In the genomic region with DNA sequence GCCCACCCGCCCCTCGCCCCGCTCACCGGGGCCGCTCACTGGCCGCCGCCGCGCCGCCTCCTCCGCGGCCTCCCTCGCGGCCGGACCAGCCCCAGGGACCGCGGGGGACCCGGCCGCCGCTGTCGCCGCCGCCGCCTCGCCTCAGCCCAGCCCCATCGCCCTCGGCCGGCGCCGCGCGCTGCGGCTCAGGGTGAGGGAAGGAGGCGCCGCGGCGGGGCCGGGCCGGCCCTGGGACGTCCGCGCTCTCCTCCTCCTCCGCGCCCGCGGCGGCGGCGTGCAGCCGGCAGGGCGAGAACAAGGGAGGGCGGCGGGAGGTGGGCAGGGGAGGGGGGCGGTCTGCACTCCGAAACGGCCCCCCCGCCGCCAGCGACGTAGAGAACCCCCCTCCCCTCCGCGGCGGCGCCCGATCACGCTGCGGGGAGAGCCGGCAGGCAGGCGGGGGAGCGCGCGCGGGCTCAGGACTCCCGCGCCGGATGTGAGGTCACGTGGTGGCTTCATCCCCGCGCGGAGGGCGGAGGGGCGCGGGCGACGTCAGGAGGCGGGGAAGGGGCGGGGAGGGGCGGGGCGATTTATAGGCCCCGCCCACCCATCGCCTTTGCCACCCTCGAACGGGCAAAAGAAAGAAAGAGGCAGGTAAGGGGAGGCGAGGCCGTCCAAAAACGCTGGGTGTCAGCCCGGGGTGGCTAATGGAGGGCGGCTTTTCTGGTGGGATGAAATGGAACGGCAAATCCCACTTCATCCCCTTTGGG, we compare ENCODE assay signal across 8 cellular contexts. TPM values are rescaled to one million over a fixed set of nuclear protein-coding genes. Genes with fewer than 3 reads are reported as not detected.
A peak's percentile ranks its signal among the peaks of the same experiment; 100 is the strongest.
DNase-seq lines count a peak whose midpoint lies in the region; ATAC-seq, FAIRE-seq and TF ChIP-seq lines count a peak whose summit lies in the region.

TSS of gene ATP13A3 (minus strand) at position 463 of the 749 bp plus-strand sequence. CDS start 24,812 bp downstream, outside the sequence.

- H3K4me1 ChIP-seq in OCI-LY3 (ENCODE audit: low read length) (peaks cover 59% of the 10 kb centered on the region), endothelial cell of umbilical vein (ENCODE audit: control insufficient read depth, extremely low read depth, insufficient read depth, low read length) (peaks cover 28% of the 10 kb centered on the region)

- peaks cover 49% of the 10 kb centered on the region for H3K79me2 ChIP-seq in OCI-LY3 (ENCODE audit: low read length)
- H3K79me2 ChIP-seq in endothelial cell of umbilical vein (ENCODE audit: control insufficient read depth, insufficient read depth, low read length): peaks cover 43% of the 10 kb centered on the region

- intact Hi-C loops in Calu3 (cut with micrococcal nuclease; ENCODE audit: unreplicated experiment) (loop anchor here (5.0 kb wide), 1 partner anchor 36 kb away; no protein-coding TSS in a partner anchor), endothelial cell of umbilical vein (cut with micrococcal nuclease) (loop anchor here (1.0 to 2.0 kb wide), 3 partner anchors 41 to 92 kb away; no protein-coding TSS in a partner anchor)

- H4K20me1 ChIP-seq in OCI-LY3 (ENCODE audit: insufficient read depth, low read length): peaks cover 31% of the 10 kb centered on the region
- H4K20me1 ChIP-seq in endothelial cell of umbilical vein (replicated peaks; ENCODE audit: control insufficient read depth, extremely low read depth, insufficient read depth, low read length): no peaks in the 10 kb centered on the region

- H3K36me3 ChIP-seq in OCI-LY3 (replicated peaks; ENCODE audit: low read depth, low read length) (peaks cover 19% of the 10 kb centered on the region), endothelial cell of umbilical vein (ENCODE audit: control insufficient read depth in 2 of 2, extremely low read depth in 1 of 2, insufficient read depth in 2 of 2, low read length in 2 of 2) (no peaks in the 10 kb centered on the region)

- peak within 1 kb of the TSS; percentile 80 for H3K4me3 Mint-ChIP-seq in Calu3 (ENCODE audit: low read depth, unreplicated experiment)

- BruUV-seq in Calu3 (replicated peaks; lab: Mats Ljungman, UMichigan) (no TSS peak), endothelial cell of umbilical vein (replicated peaks; lab: Mats Ljungman, UMichigan) (no TSS peak)

- H3K27me3 Mint-ChIP-seq in Calu3 (ENCODE audit: unreplicated experiment): no peaks in the 10 kb centered on the region

- H3K9me3 ChIP-seq in OCI-LY3 (ENCODE audit: insufficient read depth, low read length) (no peaks in the 10 kb centered on the region), endothelial cell of umbilical vein (replicated peaks; ENCODE audit: control insufficient read depth, insufficient read depth, low read length) (no peaks in the 10 kb centered on the region)

- POLR2A ChIA-PET in endothelial cell of umbilical vein (lab: Charles Lee): interaction anchor here (0.6 kb wide), 1 partner anchor 41 kb away, joined by 7 read pairs; no protein-coding TSS in a partner anchor

- peak within 1 kb of the TSS; percentile 60 for H3K27ac Mint-ChIP-seq in Calu3 (ENCODE audit: unreplicated experiment)

- no peaks in the 10 kb centered on the region for H3K9me3 Mint-ChIP-seq in Calu3 (ENCODE audit: low read depth, unreplicated experiment)

- peak within 1 kb of the TSS; percentile 32; the same call in 1 of the 2 replicates for H2AFZ ChIP-seq in OCI-LY3 (ENCODE audit: low read depth, low read length)
- H2AFZ ChIP-seq in endothelial cell of umbilical vein (ENCODE audit: low read depth, low read length): peak within 1 kb of the TSS; percentile 80

- CTCF ChIA-PET in Calu3 (lab: Charles Lee): interaction anchor here (0.6 to 2.1 kb wide), 3 partner anchors 14 to 107 kb away, joined by 3 to 15 read pairs (median 3); no protein-coding TSS in a partner anchor
- CTCF ChIA-PET in endothelial cell of umbilical vein (lab: Charles Lee): interaction anchor here (0.9 to 3.8 kb wide), 6 partner anchors 15 to 107 kb away, joined by 3 to 26 read pairs (median 14); no protein-coding TSS in a partner anchor

- H3K9ac ChIP-seq in OCI-LY3 (ENCODE audit: low read length) (peak within 1 kb of the TSS; percentile 90), endothelial cell of umbilical vein (replicated peaks; ENCODE audit: extremely low read depth, insufficient read depth, low read length) (peak within 1 kb of the TSS; percentile 69)

- dilution Hi-C loops in endothelial cell of umbilical vein (cut with MboI; ENCODE audit: extremely low pct_ligation_motif_present, low sequenced_read_pairs): no loop called here

- peak; percentile 70 for ATAC-seq in GM21515 (IDR thresholded peaks at IDR 0.05; ENCODE audit: unreplicated experiment)

- peak within 1 kb of the TSS; percentile 65 for H3K27ac ChIP-seq in OCI-LY3 (ENCODE audit: low read length)
- H3K27ac ChIP-seq in endothelial cell of umbilical vein (ENCODE audit: insufficient read depth, low read depth, low read length): peak within 1 kb of the TSS; percentile 62

- H3K4me1 Mint-ChIP-seq in Calu3 (ENCODE audit: low read depth, unreplicated experiment): peaks cover 45% of the 10 kb centered on the region

- H3K4me2 ChIP-seq in OCI-LY3 (ENCODE audit: low read length) (peak within 1 kb of the TSS; percentile 95), endothelial cell of umbilical vein (ENCODE audit: insufficient read depth, low read length) (peak within 1 kb of the TSS; percentile 96)

- no peaks in the 10 kb centered on the region for H3K9me1 ChIP-seq in endothelial cell of umbilical vein (replicated peaks; ENCODE audit: control insufficient read depth, extremely low read depth, insufficient read depth, low read length)

- peaks cover 56% of the 10 kb centered on the region for H3K36me3 Mint-ChIP-seq in Calu3 (ENCODE audit: insufficient read depth, unreplicated experiment)

- TF ChIP-seq CTCF in Calu3 (IDR thresholded peaks at IDR 0.05; ENCODE audit: unreplicated experiment) (no peak), OCI-LY3 (IDR thresholded peaks at IDR 0.05; ENCODE audit: low read depth, low read length) (no peak), endothelial cell of umbilical vein (IDR thresholded peaks at IDR 0.05; ENCODE audit: extremely low read depth in 1 of 2, insufficient read depth in 1 of 2, low read depth in 1 of 2, low read length in 2 of 2) (no peak)

- DNase-seq in Calu3 (peak; percentile 94), HuH-7.5 (ENCODE audit: low spot score) (peak; percentile 93), activated T-cell treated with anti-CD3 and anti-CD28 coated beads for 1 hour (ENCODE audit: low read depth) (peak; percentile 84), endothelial cell of umbilical vein (ENCODE audit: low read depth, low spot score) (peak; percentile 87), middle frontal gyrus (ENCODE audit: extremely low spot score, low spot score) (peak; percentile 87)
- peak; percentile 77 to 79 for DNase-seq in stimulated activated CD8-positive, alpha-beta memory T cell treated with anti-CD3 and anti-CD28 coated beads, Interleukin-4, amount 100 ng/mL, for 1 hour (ENCODE audit: low read depth in 2 of 2, low spot score in 1 of 2)

- FAIRE-seq in endothelial cell of umbilical vein (lab: Jason Lieb, UNC): peak; percentile 28

- peak within 1 kb of the TSS; percentile 95 for H3K4me3 ChIP-seq in OCI-LY3 (ENCODE audit: low read length)
- peak within 1 kb of the TSS; percentile 14 to 81 (median 72) for H3K4me3 ChIP-seq in endothelial cell of umbilical vein (replicated peaks in 1 of 3; ENCODE audit: insufficient read depth in 1 of 3, low read depth in 1 of 3, low read length in 3 of 3)

- H3K27me3 ChIP-seq in OCI-LY3 (ENCODE audit: low read depth, low read length) (no peaks in the 10 kb centered on the region), endothelial cell of umbilical vein (ENCODE audit: control insufficient read depth in 2 of 2, insufficient read depth in 2 of 2, low read length in 2 of 2) (no peaks in the 10 kb centered on the region)

- peak; percentile 81 for TF ChIP-seq POLR2A in endothelial cell of umbilical vein (IDR thresholded peaks at IDR 0.05; ENCODE audit: low read depth, low read length)

TF ChIP-seq in endothelial cell of umbilical vein, 7 proteins besides CTCF, POLR2A, EP300 and RAD21:
- TF ChIP-seq POLR2AphosphoS5 (IDR thresholded peaks at IDR 0.05; ENCODE audit: insufficient read depth, low read depth, low read length): peak; percentile 71
- TF ChIP-seq FOS (IDR thresholded peaks at IDR 0.05; ENCODE audit: borderline replicate concordance, insufficient read depth, low read length): no peak
- TF ChIP-seq, protein P1, sequence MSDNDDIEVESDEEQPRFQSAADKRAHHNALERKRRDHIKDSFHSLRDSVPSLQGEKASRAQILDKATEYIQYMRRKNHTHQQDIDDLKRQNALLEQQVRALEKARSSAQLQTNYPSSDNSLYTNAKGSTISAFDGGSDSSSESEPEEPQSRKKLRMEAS (IDR thresholded peaks at IDR 0.05; ENCODE audit: insufficient read depth, insufficient read length): peak; percentile 76

RNA-seq across cellular contexts. Expression of gene ATP13A3, which starts in this region (rescaled TPM):
- 229 and 237 TPM in 2 replicates for total RNA-seq in Calu3 (2022)
- total RNA-seq in endothelial cell of umbilical vein: 56.8 and 59.0 TPM in 2 replicates
- polyA plus RNA-seq in endothelial cell of umbilical vein: 10.4 and 12.0 TPM in 2 replicates
- 14.0 and 14.8 TPM in 2 replicates for polyA plus RNA-seq in endothelial cell of umbilical vein (2011; cell fraction: cytosol; rRNA removed)
- polyA plus RNA-seq in endothelial cell of umbilical vein (2011; cell fraction: nucleus; rRNA removed): 31.6 and 47.8 TPM in 2 replicates
- 23.3 and 38.7 TPM in 2 replicates for polyA plus RNA-seq in endothelial cell of umbilical vein (2012)
- 47.0 and 56.5 TPM in 2 replicates for polyA minus RNA-seq in endothelial cell of umbilical vein
- 84.8 TPM for polyA minus RNA-seq in endothelial cell of umbilical vein (2011; cell fraction: cytosol; rRNA and poly(A)+ RNA removed)
- polyA minus RNA-seq in endothelial cell of umbilical vein (2011; cell fraction: nucleus; rRNA and poly(A)+ RNA removed): 70.9 and 131 TPM in 2 replicates

Comparison
In these comparisons a context has a peak if more than half of its experiments do, and no peak if none do; other contexts are left out.
1. Peak in every context shown above with its lines: DNase-seq, ATAC-seq, H3K4me3 ChIP-seq and H3K27ac ChIP-seq.